Comparison of ENCODE assay signal across 19 cellular contexts in the genomic region with DNA sequence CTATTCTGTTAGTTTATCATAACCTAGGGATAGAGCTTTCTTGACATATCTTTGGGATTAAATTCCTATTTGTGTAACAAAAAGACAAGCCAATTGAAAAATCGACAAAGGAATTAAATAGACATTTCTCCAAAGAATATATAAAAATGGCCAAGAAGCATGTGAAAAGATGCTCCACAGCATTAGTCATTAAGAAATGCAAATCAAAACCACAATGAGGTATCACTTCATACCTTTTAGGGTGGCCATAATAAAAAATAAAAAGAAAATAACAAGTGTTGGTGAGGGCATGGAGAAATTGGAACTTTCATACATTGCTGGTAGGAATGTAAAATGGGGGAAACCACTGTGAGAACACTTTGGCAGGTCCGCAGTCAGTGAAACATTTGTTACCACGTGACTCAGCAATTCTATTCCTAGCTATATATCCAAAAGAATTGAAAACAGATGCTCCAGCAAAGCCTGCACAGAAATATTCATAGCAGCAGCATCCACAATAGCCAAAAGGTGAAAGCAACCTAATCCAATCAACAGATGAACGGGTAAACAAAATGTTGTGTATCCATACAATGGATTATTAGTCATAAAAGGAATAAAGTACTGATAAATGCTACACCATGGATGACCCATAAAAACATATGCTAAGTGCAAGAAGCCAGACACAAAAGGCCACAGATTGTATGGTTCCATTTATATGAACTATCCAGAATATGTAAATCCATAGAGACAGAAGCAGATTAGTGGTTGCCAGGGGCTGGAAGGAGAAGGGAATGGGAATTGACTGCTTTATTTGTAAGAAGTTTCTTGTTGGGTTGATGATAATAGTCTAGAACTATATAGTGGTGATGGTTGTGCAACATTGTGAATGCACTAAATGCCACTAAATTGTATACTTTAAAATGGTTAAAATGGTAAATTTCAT. TPM values are rescaled to one million over a fixed set of nuclear protein-coding genes. Genes with fewer than 3 reads are reported as not detected.
A peak's percentile ranks its signal among the peaks of the same experiment; 100 is the strongest.
DNase-seq lines count a peak whose midpoint lies in the region; FAIRE-seq and TF ChIP-seq lines count a peak whose summit lies in the region.
"Had no signal": no experiment of that assay in that cellular context is flagged by ENCODE, and none has a peak within 500 bp of the region (broad histone marks: within the 10 kb centered on the region; RNA-seq: fewer than 3 reads in every experiment).

No MANE protein-coding gene starts in this region.

- H3K4me3 ChIP-seq in GM23248 (no peak overlapping the region), SK-N-MC (peak overlapping the region; percentile 10; the same call in 1 of the 2 replicates), fibroblast of mammary gland (ENCODE audit: control insufficient read depth, low read depth, low read length) (no peak overlapping the region)
- H3K4me3 ChIP-seq: psoas muscle had no signal

- no peaks in the 10 kb centered on the region for H4K20me1 ChIP-seq in GM23248 (ENCODE audit: insufficient read depth)

- H3F3A ChIP-seq in GM23248 (ENCODE audit: insufficient read depth): no peaks in the 10 kb centered on the region

- H3K9ac ChIP-seq in GM23248 (no peak overlapping the region), SK-N-MC (ENCODE audit: insufficient read length) (no peak overlapping the region)

- no peak overlapping the region for H3K4me2 ChIP-seq in GM23248 (ENCODE audit: unreplicated experiment)

- no peaks in the 10 kb centered on the region for H3K79me2 ChIP-seq in GM23248 (ENCODE audit: insufficient read depth)

- H3K27ac ChIP-seq in GM23248 (no peak overlapping the region), SK-N-MC (peak overlapping the region; percentile 92)
- H3K27ac ChIP-seq: psoas muscle had no signal

- H2AFZ ChIP-seq in GM23248: no peak overlapping the region

- 42 to 52% methylated on average over 4 of the region's 4 CpGs for WGBS in GM23248 (ENCODE audit: low coverage in 1 of 2, low lambda C conversion rate in 2 of 2, missing lambda C conversion rate in 2 of 2), 2 experiments

- H3K9me3 ChIP-seq in GM23248 (ENCODE audit: low read depth): no peaks in the 10 kb centered on the region
- H3K9me3 ChIP-seq in SK-N-MC (ENCODE audit: low read depth, low read length): no peaks in the 10 kb centered on the region
- H3K9me3 ChIP-seq: psoas muscle had no signal

- H3K27me3 ChIP-seq in GM23248 (replicated peaks; ENCODE audit: insufficient read depth): no peaks in the 10 kb centered on the region

- no peaks in the 10 kb centered on the region for H3K4me1 ChIP-seq in GM23248 (ENCODE audit: insufficient read depth)
- H3K4me1 ChIP-seq: psoas muscle had no signal

- no peaks in the 10 kb centered on the region for H3K36me3 ChIP-seq in GM23248 (ENCODE audit: low read depth)
- no peaks in the 10 kb centered on the region for H3K36me3 ChIP-seq in SK-N-MC (ENCODE audit: insufficient read depth, low read length)

- DNase-seq in GM04504 (ENCODE audit: low read depth) (peak; percentile 1), GM23248 (peak; percentile 50), SK-N-MC (ENCODE audit: low read depth, low spot score) (peak; percentile 16), fibroblast of mammary gland (ENCODE audit: low read depth) (peak; percentile 57), ecto neural progenitor cell (ENCODE audit: low spot score) (no peak), urothelium cell line (ENCODE audit: low spot score) (no peak), cerebellar nuclear complex (lab: John Stamatoyannopoulos, UW) (no peak)
- no peak for DNase-seq in activated CD8-positive, alpha-beta memory T cell treated with anti-CD3 and anti-CD28 coated beads for 24 hours
- DNase-seq: activated naive CD8-positive, alpha-beta T cell treated with anti-CD3 and anti-CD28 coated beads, Interleukin-2, amount 10 ng/mL, durations not matched to agents 7 days and 5 days; effector memory CD8-positive, alpha-beta T cell; glutamatergic neuron; mammary epithelial cell; NCI-H1694 treated with DMSO at 0.1 percent for 48 hours; NCI-H2171 treated with DMSO at 0.1 percent for 48 hours; psoas muscle; Right ventricle myocardium superior had no signal

- H3K9me2 ChIP-seq in GM23248 (ENCODE audit: insufficient read depth): no peaks in the 10 kb centered on the region

- no peak for TF ChIP-seq CTCF in fibroblast of mammary gland (conservative IDR thresholded peaks at IDR 0.05; ENCODE audit: control insufficient read depth, insufficient read depth, low read depth, low read length)

- no peak for FAIRE-seq in urothelium cell line (lab: Jason Lieb, UNC)

- in situ Hi-C loops in GM23248 (cut with MboI): no loop called here

RNA-seq across cellular contexts. Expression of a gene that starts 20.6 kb away (rescaled TPM):
- total RNA-seq in GM23248 (2014; rRNA removed; shearing (Covaris generic)): not detected in 2 replicates
- not detected in 2 replicates for polyA plus RNA-seq in GM23248 (2016; fragmentation: Nextera tagmentation; extraction: Ambion mirVana)
- total RNA-seq: esophagus mucosa, HT-29, mammary epithelial cell, OCI-LY7, Right ventricle myocardium superior had no signal
- polyA plus RNA-seq: mammary epithelial cell, psoas muscle had no signal

RNA-seq across cellular contexts. Expression of a gene that starts 45.0 kb away (rescaled TPM):
- 66.0 and 77.1 TPM in 2 replicates for total RNA-seq in GM23248 (2014; rRNA removed; shearing (Covaris generic))
- 37.6 and 38.0 TPM in 2 replicates for polyA plus RNA-seq in GM23248 (2016; fragmentation: Nextera tagmentation; extraction: Ambion mirVana)

RNA-seq across cellular contexts. Expression of a gene that starts 49.7 kb away (rescaled TPM):
- total RNA-seq in GM23248 (2014; rRNA removed; shearing (Covaris generic)): 26.4 and 48.2 TPM in 2 replicates
- 103 and 104 TPM in 2 replicates for polyA plus RNA-seq in GM23248 (2016; fragmentation: Nextera tagmentation; extraction: Ambion mirVana)

Comparison
In these comparisons a context has a peak if more than half of its experiments do, and no peak if none do; other contexts are left out.
1. DNase-seq: peak in GM04504 (single experiment), GM23248 (single experiment), SK-N-MC (single experiment) and fibroblast of mammary gland (single experiment); none in activated CD8-positive, alpha-beta memory T cell treated with anti-CD3 and anti-CD28 coated beads for 24 hours (single experiment), ecto neural progenitor cell (single experiment), urothelium cell line (single experiment) and cerebellar nuclear complex (0 of 2).